ENCODE assay signal across 1 cellular context in genomic region chr2:31151501-31151900, GRCh38.
TF ChIP-seq lines count a peak whose summit lies in the region.

No MANE protein-coding gene starts in this region.

TF ChIP-seq in HepG2, 621 proteins besides CTCF, POLR2A, EP300 and RAD21 (continued from another document):
- TF ChIP-seq, protein P1, sequence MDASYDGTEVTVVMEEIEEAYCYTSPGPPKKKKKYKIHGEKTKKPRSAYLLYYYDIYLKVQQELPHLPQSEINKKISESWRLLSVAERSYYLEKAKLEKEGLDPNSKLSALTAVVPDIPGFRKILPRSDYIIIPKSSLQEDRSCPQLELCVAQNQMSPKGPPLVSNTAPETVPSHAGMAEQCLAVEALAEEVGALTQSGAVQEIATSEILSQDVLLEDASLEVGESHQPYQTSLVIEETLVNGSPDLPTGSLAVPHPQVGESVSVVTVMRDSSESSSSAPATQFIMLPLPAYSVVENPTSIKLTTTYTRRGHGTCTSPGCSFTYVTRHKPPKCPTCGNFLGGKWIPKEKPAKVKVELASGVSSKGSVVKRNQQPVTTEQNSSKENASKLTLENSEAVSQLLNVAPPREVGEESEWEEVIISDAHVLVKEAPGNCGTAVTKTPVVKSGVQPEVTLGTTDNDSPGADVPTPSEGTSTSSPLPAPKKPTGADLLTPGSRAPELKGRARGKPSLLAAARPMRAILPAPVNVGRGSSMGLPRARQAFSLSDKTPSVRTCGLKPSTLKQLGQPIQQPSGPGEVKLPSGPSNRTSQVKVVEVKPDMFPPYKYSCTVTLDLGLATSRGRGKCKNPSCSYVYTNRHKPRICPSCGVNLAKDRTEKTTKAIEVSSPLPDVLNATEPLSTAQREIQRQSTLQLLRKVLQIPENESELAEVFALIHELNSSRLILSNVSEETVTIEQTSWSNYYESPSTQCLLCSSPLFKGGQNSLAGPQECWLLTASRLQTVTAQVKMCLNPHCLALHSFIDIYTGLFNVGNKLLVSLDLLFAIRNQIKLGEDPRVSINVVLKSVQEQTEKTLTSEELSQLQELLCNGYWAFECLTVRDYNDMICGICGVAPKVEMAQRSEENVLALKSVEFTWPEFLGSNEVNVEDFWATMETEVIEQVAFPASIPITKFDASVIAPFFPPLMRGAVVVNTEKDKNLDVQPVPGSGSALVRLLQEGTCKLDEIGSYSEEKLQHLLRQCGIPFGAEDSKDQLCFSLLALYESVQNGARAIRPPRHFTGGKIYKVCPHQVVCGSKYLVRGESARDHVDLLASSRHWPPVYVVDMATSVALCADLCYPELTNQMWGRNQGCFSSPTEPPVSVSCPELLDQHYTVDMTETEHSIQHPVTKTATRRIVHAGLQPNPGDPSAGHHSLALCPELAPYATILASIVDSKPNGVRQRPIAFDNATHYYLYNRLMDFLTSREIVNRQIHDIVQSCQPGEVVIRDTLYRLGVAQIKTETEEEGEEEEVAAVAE (CRISPR knock-in tag; IDR thresholded peaks at IDR 0.05; ENCODE audit: borderline replicate concordance) = no peak
- no peak for TF ChIP-seq ELF4 (CRISPR knock-in tag; IDR thresholded peaks at IDR 0.05; ENCODE audit: borderline replicate concordance)
- no peak for TF ChIP-seq NCOA2 (CRISPR knock-in tag; IDR thresholded peaks at IDR 0.05)
- no peak for TF ChIP-seq NR2C2 (CRISPR knock-in tag; IDR thresholded peaks at IDR 0.05; ENCODE audit: borderline replicate concordance)
- TF ChIP-seq MAFK (conservative IDR thresholded peaks at IDR 0.05 in 1 of 2, IDR thresholded peaks at IDR 0.05 in 1 of 2; ENCODE audit: low read length in 2 of 2) = no peak
- no peak for TF ChIP-seq MEIS2 (CRISPR knock-in tag; IDR thresholded peaks at IDR 0.05)
